In genomic region chr16:81795193-81795592, GRCh38 we compare ENCODE assay signal across 25 cellular contexts. TPM values are rescaled to one million over a fixed set of nuclear protein-coding genes. Genes with fewer than 3 reads are reported as not detected.
"Had no signal": no experiment of that assay in that cellular context is flagged by ENCODE, and none has a peak within 500 bp of the region (broad histone marks: within the 10 kb centered on the region; RNA-seq: fewer than 3 reads in every experiment).

No MANE protein-coding gene starts in this region.

- FAIRE-seq: astrocyte, colon, endothelial cell of umbilical vein had no signal

- H3K27me3 ChIP-seq: upper lobe of left lung had no signal

- H3K36me3 ChIP-seq: esophagus muscularis mucosa, gastroesophageal sphincter, upper lobe of left lung had no signal

- H3K9me3 Mint-ChIP-seq: activated CD4-positive, alpha-beta T cell treated with anti-CD3 and anti-CD28 coated beads, Interleukin-2, amount 10 ng/mL, durations not matched to agents 7 days and 5 days; activated CD8-positive, alpha-beta T cell treated with anti-CD3 and anti-CD28 coated beads for 36 hours; activated naive CD4-positive, alpha-beta T cell treated with anti-CD3 and anti-CD28 coated beads, Interleukin-2, amount 50 U/mL, for 72 hours; central memory CD8-positive, alpha-beta T cell; effector memory CD8-positive, alpha-beta T cell; T-cell; T-helper 2 cell treated with Interferon-gamma antibody and Interleukin-4, amounts not matched to agents 5 μg/mL and 100 μg/mL, for 36 hours had no signal

- ATAC-seq: activated CD8-positive, alpha-beta T cell treated with anti-CD3 and anti-CD28 coated beads for 36 hours; activated naive CD4-positive, alpha-beta T cell treated with anti-CD3 and anti-CD28 coated beads, Interleukin-2, amount 50 U/mL, for 72 hours; effector memory CD8-positive, alpha-beta T cell; gastroesophageal sphincter; left cardiac atrium; T-cell had no signal

- H3K27me3 Mint-ChIP-seq: activated CD4-positive, alpha-beta T cell treated with anti-CD3 and anti-CD28 coated beads, Interleukin-2, amount 10 ng/mL, durations not matched to agents 7 days and 5 days; activated CD8-positive, alpha-beta T cell treated with anti-CD3 and anti-CD28 coated beads for 36 hours; central memory CD8-positive, alpha-beta T cell; effector memory CD8-positive, alpha-beta T cell had no signal

- H3K4me1 ChIP-seq: gastroesophageal sphincter had no signal

- H3K27ac Mint-ChIP-seq: activated CD4-positive, alpha-beta T cell treated with anti-CD3 and anti-CD28 coated beads, Interleukin-2, amount 10 ng/mL, durations not matched to agents 7 days and 5 days; activated CD8-positive, alpha-beta T cell treated with anti-CD3 and anti-CD28 coated beads for 36 hours; T-cell; T-helper 2 cell treated with Interferon-gamma antibody and Interleukin-4, amounts not matched to agents 5 μg/mL and 100 μg/mL, for 36 hours had no signal

- H3K36me3 Mint-ChIP-seq: activated naive CD4-positive, alpha-beta T cell treated with anti-CD3 and anti-CD28 coated beads, Interleukin-2, amount 50 U/mL, for 72 hours; T-cell had no signal

- DNase-seq: activated CD4-positive, alpha-beta T cell treated with anti-CD3 and anti-CD28 coated beads, Interleukin-2, amount 10 ng/mL, durations not matched to agents 7 days and 5 days; activated CD4-positive, CD25-positive, alpha-beta regulatory T cell treated with anti-CD3 and anti-CD28 coated beads, Interleukin-2, amount 50 U/mL, for 72 hours; activated CD8-positive, alpha-beta T cell treated with anti-CD3 and anti-CD28 coated beads for 36 hours; activated T-cell treated with anti-CD3 and anti-CD28 coated beads, Interleukin-2, amount 50 U/mL, for 1 hour; effector memory CD8-positive, alpha-beta T cell; islet precursor cell; left cardiac atrium; occipital lobe; stimulated activated CD4-positive, alpha-beta T cell treated with anti-CD3 and anti-CD28 coated beads, Interleukin-15, amount 100 ng/mL, for 24 hours; stimulated activated CD8-positive, alpha-beta memory T cell treated with anti-CD3 and anti-CD28 coated beads, Interleukin-4, amount 100 ng/mL, for 48 hours; stimulated activated naive CD4-positive, alpha-beta T cell treated with Interleukin-2 at 50 U/mL for 16 hours; T-cell; upper lobe of left lung had no signal

- H3K4me3 Mint-ChIP-seq: activated CD4-positive, alpha-beta T cell treated with anti-CD3 and anti-CD28 coated beads, Interleukin-2, amount 10 ng/mL, durations not matched to agents 7 days and 5 days; activated CD8-positive, alpha-beta T cell treated with anti-CD3 and anti-CD28 coated beads for 36 hours; central memory CD8-positive, alpha-beta T cell; effector memory CD8-positive, alpha-beta T cell; T-cell; T-helper 2 cell treated with Interferon-gamma antibody and Interleukin-4, amounts not matched to agents 5 μg/mL and 100 μg/mL, for 36 hours had no signal

- H3K27ac ChIP-seq: dorsolateral prefrontal cortex, esophagus muscularis mucosa, gastroesophageal sphincter, upper lobe of left lung, VCaP had no signal

- H3K4me2 ChIP-seq: smooth muscle cell had no signal

- H3K4me3 ChIP-seq: dorsolateral prefrontal cortex, esophagus muscularis mucosa, gastroesophageal sphincter, smooth muscle cell, upper lobe of left lung had no signal

- H3K9me3 ChIP-seq: esophagus muscularis mucosa, gastroesophageal sphincter, upper lobe of left lung had no signal

RNA-seq across cellular contexts. Expression of gene PLCG2, which starts 16.1 kb away (rescaled TPM):
- polyA plus RNA-seq: neural cell, smooth muscle cell had no signal
